Comparison of ENCODE assay signal across 2 cellular contexts in genomic region chr1:10947181-10947580, GRCh38.
TF ChIP-seq lines count a peak whose summit lies in the region.

No MANE protein-coding gene starts in this region.

TF ChIP-seq in SK-N-SH, 30 proteins besides CTCF, POLR2A, EP300 and RAD21 (continued from another document):
- TF ChIP-seq USF1 (IDR thresholded peaks at IDR 0.05; ENCODE audit: borderline replicate concordance, low read depth) (no peak), TAF1 (IDR thresholded peaks at IDR 0.05; ENCODE audit: borderline replicate concordance, low read depth, low read length) (no peak), MAX (IDR thresholded peaks at IDR 0.05; ENCODE audit: low read depth) (no peak), RFX5 (IDR thresholded peaks at IDR 0.05; ENCODE audit: low read length) (no peak)

TF ChIP-seq in SK-N-SH treated with all-trans-retinoic acid at 6 μM for 48 hours, 23 proteins besides CTCF, POLR2A, EP300 and RAD21 (continued from another document):
- TF ChIP-seq PATZ1 (CRISPR knock-in tag; IDR thresholded peaks at IDR 0.05; ENCODE audit: borderline replicate concordance): no peak
- TF ChIP-seq PPARA (CRISPR knock-in tag; IDR thresholded peaks at IDR 0.05; ENCODE audit: borderline replicate concordance): no peak
- no peak for TF ChIP-seq ZNF565 (CRISPR knock-in tag; conservative IDR thresholded peaks at IDR 0.05; ENCODE audit: low read depth)
- TF ChIP-seq GLIS3 (CRISPR knock-in tag; IDR thresholded peaks at IDR 0.05): no peak
- TF ChIP-seq CREB5 (CRISPR knock-in tag; IDR thresholded peaks at IDR 0.05; ENCODE audit: low read depth): no peak
- no peak for TF ChIP-seq POU6F1 (CRISPR knock-in tag; IDR thresholded peaks at IDR 0.05; ENCODE audit: borderline replicate concordance, low read depth)
- no peak for TF ChIP-seq TCF4 (CRISPR knock-in tag; IDR thresholded peaks at IDR 0.05; ENCODE audit: borderline replicate concordance)
- TF ChIP-seq BACH2 (CRISPR knock-in tag; IDR thresholded peaks at IDR 0.05; ENCODE audit: borderline replicate concordance): no peak
- no peak for TF ChIP-seq CSRNP3 (CRISPR knock-in tag; IDR thresholded peaks at IDR 0.05)
- TF ChIP-seq TOX (CRISPR knock-in tag; IDR thresholded peaks at IDR 0.05; ENCODE audit: borderline replicate concordance): no peak
- TF ChIP-seq TSHZ2 (CRISPR knock-in tag; IDR thresholded peaks at IDR 0.05): no peak
- no peak for TF ChIP-seq OSR1 (CRISPR knock-in tag; IDR thresholded peaks at IDR 0.05)
- no peak for TF ChIP-seq ZNF8 (CRISPR knock-in tag; IDR thresholded peaks at IDR 0.05)
